Comparison of ENCODE assay signal across 22 cellular contexts in the genomic region with DNA sequence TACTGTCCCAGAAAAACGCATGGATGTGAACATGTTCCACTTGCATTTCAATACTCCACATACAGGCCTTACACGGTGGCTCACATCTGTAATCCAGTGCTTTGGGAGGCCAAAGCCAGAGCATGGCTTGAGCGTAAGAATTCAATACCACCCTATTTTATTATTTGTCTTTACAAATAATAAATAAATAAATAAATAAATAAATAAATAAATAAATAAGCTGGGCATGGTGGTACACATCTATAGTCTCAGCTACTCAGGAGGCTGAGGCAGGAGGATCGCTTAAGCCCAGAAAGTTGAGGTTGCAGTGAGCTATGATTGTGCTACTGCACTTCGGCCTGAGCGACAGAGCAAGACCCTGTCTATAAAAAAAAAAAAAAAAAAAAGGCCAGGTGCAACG. TPM values are rescaled to one million over a fixed set of nuclear protein-coding genes. Genes with fewer than 3 reads are reported as not detected.
DNase-seq lines count a peak whose midpoint lies in the region; ATAC-seq and TF ChIP-seq lines count a peak whose summit lies in the region.
"Had no signal": no experiment of that assay in that cellular context is flagged by ENCODE, and none has a peak within 500 bp of the region (broad histone marks: within the 10 kb centered on the region; RNA-seq: fewer than 3 reads in every experiment).

No MANE protein-coding gene starts in this region.

- POLR2A ChIA-PET in CD8-positive, alpha-beta memory T cell (lab: Charles Lee) = no interaction called here
- POLR2A ChIA-PET in activated CD4-positive, alpha-beta memory T cell treated with anti-CD3 and anti-CD28 coated beads, Interleukin-2, amount 10 ng/mL, durations not matched to agents 7 days and 5 days (lab: Charles Lee) = no interaction called here

- no peaks in the 10 kb centered on the region for H3K9me3 ChIP-seq in CD8-positive, alpha-beta memory T cell (ENCODE audit: low read length)
- H3K9me3 ChIP-seq in transverse colon = no peaks in the 10 kb centered on the region
- H3K9me3 ChIP-seq in left lung = no peaks in the 10 kb centered on the region
- H3K9me3 ChIP-seq: mucosa of descending colon, SK-N-SH, tibial nerve had no signal

- CTCF ChIA-PET in CD8-positive, alpha-beta memory T cell (lab: Charles Lee) = interaction anchor here (7.2 kb wide), 1 partner anchor 55 kb away, joined by 68 read pairs; a partner anchor contains a TSS
- CTCF ChIA-PET in activated CD4-positive, alpha-beta memory T cell treated with anti-CD3 and anti-CD28 coated beads, Interleukin-2, amount 10 ng/mL, durations not matched to agents 7 days and 5 days (lab: Charles Lee) = interaction anchor here (0.7 to 1.7 kb wide), 3 partner anchors 115 to 139 kb away, joined by 3 to 5 read pairs (median 5); no protein-coding TSS in a partner anchor

- no peaks in the 10 kb centered on the region for H3K36me3 ChIP-seq in CD8-positive, alpha-beta memory T cell (ENCODE audit: insufficient read depth, low read length)
- no peaks in the 10 kb centered on the region for H3K36me3 ChIP-seq in transverse colon
- no peaks in the 10 kb centered on the region for H3K36me3 ChIP-seq in left lung
- H3K36me3 ChIP-seq: neural progenitor cell, tibial nerve had no signal

- ATAC-seq in left lung = no peak

- intact Hi-C loops in transverse colon (cut with DNase I; ENCODE audit: low total_unique reads) (no loop called here), left lung (cut with DNase I) (no loop called here)

- H3K9me3 Mint-ChIP-seq in activated naive CD8-positive, alpha-beta T cell (ENCODE audit: low read depth) = no peaks in the 10 kb centered on the region
- no peaks in the 10 kb centered on the region for H3K9me3 Mint-ChIP-seq in activated naive CD8-positive, alpha-beta T cell treated with anti-CD3 and anti-CD28 coated beads for 36 hours
- no peaks in the 10 kb centered on the region for H3K9me3 Mint-ChIP-seq in CD8-positive, alpha-beta memory T cell
- H3K9me3 Mint-ChIP-seq in activated CD4-positive, alpha-beta memory T cell treated with anti-CD3 and anti-CD28 coated beads, Interleukin-2, amount 10 ng/mL, durations not matched to agents 7 days and 5 days = no peaks in the 10 kb centered on the region
- H3K9me3 Mint-ChIP-seq: GM23338, HFFc6, neural progenitor cell had no signal

- H3K4me3 Mint-ChIP-seq in activated naive CD8-positive, alpha-beta T cell = no peak overlapping the region
- H3K4me3 Mint-ChIP-seq in activated naive CD8-positive, alpha-beta T cell treated with anti-CD3 and anti-CD28 coated beads for 36 hours = no peak overlapping the region
- H3K4me3 Mint-ChIP-seq in CD8-positive, alpha-beta memory T cell = peak overlapping the region in 6 of 7 donors; percentile 54 to 81 (median 76)
- no peak overlapping the region for H3K4me3 Mint-ChIP-seq in activated CD4-positive, alpha-beta memory T cell treated with anti-CD3 and anti-CD28 coated beads, Interleukin-2, amount 10 ng/mL, durations not matched to agents 7 days and 5 days
- H3K4me3 Mint-ChIP-seq: GM23338, HFFc6, neural progenitor cell had no signal

- peaks cover 79% of the 10 kb centered on the region for H3K4me1 Mint-ChIP-seq in activated naive CD8-positive, alpha-beta T cell (ENCODE audit: low read depth)
- peaks cover 67% of the 10 kb centered on the region for H3K4me1 Mint-ChIP-seq in activated naive CD8-positive, alpha-beta T cell treated with anti-CD3 and anti-CD28 coated beads for 36 hours
- peaks cover 56 to 82% (median 62%) of the 10 kb centered on the region in 3 donors for H3K4me1 Mint-ChIP-seq in CD8-positive, alpha-beta memory T cell
- peaks cover 47% of the 10 kb centered on the region for H3K4me1 Mint-ChIP-seq in activated CD4-positive, alpha-beta memory T cell treated with anti-CD3 and anti-CD28 coated beads, Interleukin-2, amount 10 ng/mL, durations not matched to agents 7 days and 5 days

- no peak for TF ChIP-seq CTCF in transverse colon (IDR thresholded peaks at IDR 0.05)
- no peak for TF ChIP-seq CTCF in left lung (IDR thresholded peaks at IDR 0.05)

- DNase-seq in activated naive CD8-positive, alpha-beta T cell treated with anti-CD3 and anti-CD28 coated beads for 36 hours = no peak
- no peak for DNase-seq in CD8-positive, alpha-beta memory T cell
- no peak for DNase-seq in activated CD4-positive, alpha-beta memory T cell treated with anti-CD3 and anti-CD28 coated beads, Interleukin-2, amount 10 ng/mL, durations not matched to agents 7 days and 5 days
- no peak for DNase-seq in transverse colon
- no peak for DNase-seq in dedifferentiated amniotic fluid mesenchymal stem cell (ENCODE audit: extremely low spot score)
- DNase-seq in left lung = no peak
- DNase-seq: amniotic stem cell; effector CD8-positive, alpha-beta T cell; HFFc6; KG1; NCI-H1436; SK-N-SH; stimulated activated CD4-positive, alpha-beta T cell treated with anti-CD3 and anti-CD28 coated beads, Interleukin-2, amount 100 ng/mL, for 24 hours had no signal

- no peaks in the 10 kb centered on the region for H3K27me3 Mint-ChIP-seq in activated naive CD8-positive, alpha-beta T cell
- H3K27me3 Mint-ChIP-seq in activated naive CD8-positive, alpha-beta T cell treated with anti-CD3 and anti-CD28 coated beads for 36 hours = no peaks in the 10 kb centered on the region
- H3K27me3 Mint-ChIP-seq in CD8-positive, alpha-beta memory T cell = no peaks in the 10 kb centered on the region
- H3K27me3 Mint-ChIP-seq in activated CD4-positive, alpha-beta memory T cell treated with anti-CD3 and anti-CD28 coated beads, Interleukin-2, amount 10 ng/mL, durations not matched to agents 7 days and 5 days = no peaks in the 10 kb centered on the region

- H3K27ac Mint-ChIP-seq in activated naive CD8-positive, alpha-beta T cell = peak overlapping the region; percentile 91
- H3K27ac Mint-ChIP-seq in activated naive CD8-positive, alpha-beta T cell treated with anti-CD3 and anti-CD28 coated beads for 36 hours = no peak overlapping the region
- peak overlapping the region; percentile 61 to 98 (median 95) for H3K27ac Mint-ChIP-seq in CD8-positive, alpha-beta memory T cell
- H3K27ac Mint-ChIP-seq in activated CD4-positive, alpha-beta memory T cell treated with anti-CD3 and anti-CD28 coated beads, Interleukin-2, amount 10 ng/mL, durations not matched to agents 7 days and 5 days = peak overlapping the region; percentile 96
- H3K27ac Mint-ChIP-seq: GM23338, HFFc6, neural progenitor cell had no signal

- H3K4me3 ChIP-seq in CD8-positive, alpha-beta memory T cell (ENCODE audit: low read length) = peak overlapping the region; percentile 65
- H3K4me3 ChIP-seq in transverse colon = no peak overlapping the region
- H3K4me3 ChIP-seq in left lung = no peak overlapping the region
- H3K4me3 ChIP-seq: GM23338, lung, mucosa of descending colon, neural progenitor cell, smooth muscle cell, tibial nerve had no signal

- no peak overlapping the region for H3K27ac ChIP-seq in CD8-positive, alpha-beta memory T cell (ENCODE audit: low read depth, low read length)
- H3K27ac ChIP-seq in transverse colon = peak overlapping the region in 3 of 4 donors; percentile 59 to 81 (median 63)
- H3K27ac ChIP-seq in left lung = no peak overlapping the region
- H3K27ac ChIP-seq: neural progenitor cell, parathyroid adenoma had no signal

- TF ChIP-seq POLR2A in transverse colon (IDR thresholded peaks at IDR 0.05) = no peak

- H3K36me3 Mint-ChIP-seq in activated naive CD8-positive, alpha-beta T cell = no peaks in the 10 kb centered on the region
- H3K36me3 Mint-ChIP-seq in activated naive CD8-positive, alpha-beta T cell treated with anti-CD3 and anti-CD28 coated beads for 36 hours = no peaks in the 10 kb centered on the region
- H3K36me3 Mint-ChIP-seq in CD8-positive, alpha-beta memory T cell = no peaks in the 10 kb centered on the region
- H3K36me3 Mint-ChIP-seq in activated CD4-positive, alpha-beta memory T cell treated with anti-CD3 and anti-CD28 coated beads, Interleukin-2, amount 10 ng/mL, durations not matched to agents 7 days and 5 days (ENCODE audit: low read depth) = no peaks in the 10 kb centered on the region
- H3K36me3 Mint-ChIP-seq: neural progenitor cell had no signal

- peaks cover 95% of the 10 kb centered on the region for H3K4me1 ChIP-seq in CD8-positive, alpha-beta memory T cell (ENCODE audit: insufficient read depth, low read length)
- H3K4me1 ChIP-seq in transverse colon (peaks cover 0 to 56% (median 9%) of the 10 kb centered on the region in 4 donors), left lung (peaks cover 13 to 35% of the 10 kb centered on the region in 2 donors)
- H3K4me1 ChIP-seq: parathyroid adenoma had no signal

- TF ChIP-seq EP300 in transverse colon (IDR thresholded peaks at IDR 0.05; ENCODE audit: low read depth) = no peak

- no peaks in the 10 kb centered on the region for H3K27me3 ChIP-seq in CD8-positive, alpha-beta memory T cell (ENCODE audit: insufficient read depth, low read length, poor library complexity, severe bottlenecking)
- H3K27me3 ChIP-seq in transverse colon = no peaks in the 10 kb centered on the region
- H3K27me3 ChIP-seq in left lung = peaks cover 0 to 33% of the 10 kb centered on the region in 2 donors
- H3K27me3 ChIP-seq: neural progenitor cell had no signal

- WGBS in transverse colon (ENCODE audit: low coverage in 1 of 2), 2 donors = 76 to 83% methylated on average over 4 to 7 of the region's 7 CpGs

- in situ Hi-C loops in transverse colon (cut with MboI; ENCODE audit: low pct_ligation_motif_present in 1 of 4, low pct_unique_long_range_greater_than_20kb in 1 of 4, low sequenced_read_pairs in 3 of 4) = no loop called here

RNA-seq across cellular contexts. Expression of a gene that starts 53.9 kb away (rescaled TPM):
- total RNA-seq in activated naive CD8-positive, alpha-beta T cell treated with anti-CD3 and anti-CD28 coated beads for 36 hours = 1 to 10 TPM in 1 of 2 experiments, under 1 TPM in 1; 0.54 to 1.1 TPM
- 1 to 10 TPM; 2.5 to 2.9 TPM for total RNA-seq in CD8-positive, alpha-beta memory T cell
- 10.3 TPM for polyA plus RNA-seq in CD8-positive, alpha-beta memory T cell
- 1 to 10 TPM; 7.2 to 7.3 TPM for total RNA-seq in activated CD4-positive, alpha-beta memory T cell treated with anti-CD3 and anti-CD28 coated beads, Interleukin-2, amount 10 ng/mL, durations not matched to agents 7 days and 5 days
- total RNA-seq in transverse colon (10 to 100 TPM in 1 of 4 donors, 1 to 10 TPM in 3; 1.6 to 26.2 (median 4.3) TPM), left lung (10 to 100 TPM in 1 of 2 donors, 1 to 10 TPM in 1; 4.1 to 11.9 TPM)
- total RNA-seq: epithelial cell of proximal tubule had no signal

Comparison
In these comparisons a context has a peak if more than half of its experiments do, and no peak if none do; other contexts are left out.
1. H3K4me3 Mint-ChIP-seq: peak in CD8-positive, alpha-beta memory T cell (6 of 7); none in activated naive CD8-positive, alpha-beta T cell (single experiment), activated naive CD8-positive, alpha-beta T cell treated with anti-CD3 and anti-CD28 coated beads for 36 hours (single experiment) and activated CD4-positive, alpha-beta memory T cell treated with anti-CD3 and anti-CD28 coated beads, Interleukin-2, amount 10 ng/mL, durations not matched to agents 7 days and 5 days (single experiment).
2. H3K27ac ChIP-seq: peak in transverse colon (3 of 4); none in CD8-positive, alpha-beta memory T cell (single experiment) and left lung (0 of 2).